1 cellular context compared by ENCODE assay signal in the genomic region with DNA sequence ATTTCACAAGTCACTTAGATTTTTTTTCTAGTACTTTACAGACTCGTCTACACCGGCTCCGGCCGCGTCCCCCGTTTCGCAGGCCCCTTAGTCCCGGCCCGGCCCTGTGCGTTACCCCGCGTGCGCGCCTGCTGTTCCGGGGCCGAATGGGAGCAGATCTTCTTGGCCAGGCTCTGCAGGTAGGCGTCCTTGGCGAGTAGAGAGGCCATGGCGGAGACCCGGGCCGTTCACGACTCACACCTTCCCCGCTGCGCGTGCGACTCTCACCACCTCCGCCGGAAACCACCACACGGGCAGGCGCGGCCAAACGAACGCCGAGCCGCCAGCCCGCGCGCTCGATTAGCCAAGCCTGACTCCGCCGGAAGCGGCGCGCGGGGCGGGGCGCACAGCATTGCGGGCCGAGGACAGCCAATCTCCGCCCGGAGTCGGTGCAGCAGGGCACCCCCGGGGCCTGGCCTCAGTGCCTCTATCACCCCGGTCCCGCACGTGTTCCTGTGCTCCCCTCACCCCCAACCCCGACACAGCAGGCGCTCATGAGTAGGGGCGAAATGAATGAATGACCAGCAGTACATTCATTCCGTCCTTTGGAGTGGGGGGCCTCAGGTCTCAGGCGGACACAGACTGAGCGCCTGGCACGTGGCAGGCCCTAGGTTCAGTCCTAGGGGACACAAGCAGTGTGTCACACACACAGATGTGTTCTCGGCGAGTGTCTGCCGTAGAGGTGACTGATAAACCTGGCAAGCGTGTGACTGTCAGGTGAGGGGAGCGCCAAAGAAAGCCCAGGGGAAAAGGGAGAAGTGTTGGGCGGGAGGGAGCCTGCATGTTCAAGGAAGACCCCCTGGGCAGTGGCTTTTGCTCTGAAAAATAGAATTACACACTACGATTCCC.
TF ChIP-seq lines count a peak whose summit lies in the region.

A gene (minus strand): TSS at position 265 of the 888 bp plus-strand sequence. CDS start 56 bp downstream, at position 209.

TF ChIP-seq in HepG2, 621 proteins besides CTCF, POLR2A, EP300 and RAD21 (continued from another document and continues in another):
- TF ChIP-seq, protein P1, sequence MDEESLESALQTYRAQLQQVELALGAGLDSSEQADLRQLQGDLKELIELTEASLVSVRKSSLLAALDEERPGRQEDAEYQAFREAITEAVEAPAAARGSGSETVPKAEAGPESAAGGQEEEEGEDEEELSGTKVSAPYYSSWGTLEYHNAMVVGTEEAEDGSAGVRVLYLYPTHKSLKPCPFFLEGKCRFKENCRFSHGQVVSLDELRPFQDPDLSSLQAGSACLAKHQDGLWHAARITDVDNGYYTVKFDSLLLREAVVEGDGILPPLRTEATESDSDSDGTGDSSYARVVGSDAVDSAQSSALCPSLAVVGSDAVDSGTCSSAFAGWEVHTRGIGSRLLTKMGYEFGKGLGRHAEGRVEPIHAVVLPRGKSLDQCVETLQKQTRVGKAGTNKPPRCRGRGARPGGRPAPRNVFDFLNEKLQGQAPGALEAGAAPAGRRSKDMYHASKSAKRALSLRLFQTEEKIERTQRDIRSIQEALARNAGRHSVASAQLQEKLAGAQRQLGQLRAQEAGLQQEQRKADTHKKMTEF (CRISPR knock-in tag; IDR thresholded peaks at IDR 0.05), result peak; percentile 93
- TF ChIP-seq, protein P2, sequence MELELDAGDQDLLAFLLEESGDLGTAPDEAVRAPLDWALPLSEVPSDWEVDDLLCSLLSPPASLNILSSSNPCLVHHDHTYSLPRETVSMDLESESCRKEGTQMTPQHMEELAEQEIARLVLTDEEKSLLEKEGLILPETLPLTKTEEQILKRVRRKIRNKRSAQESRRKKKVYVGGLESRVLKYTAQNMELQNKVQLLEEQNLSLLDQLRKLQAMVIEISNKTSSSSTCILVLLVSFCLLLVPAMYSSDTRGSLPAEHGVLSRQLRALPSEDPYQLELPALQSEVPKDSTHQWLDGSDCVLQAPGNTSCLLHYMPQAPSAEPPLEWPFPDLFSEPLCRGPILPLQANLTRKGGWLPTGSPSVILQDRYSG (CRISPR knock-in tag; IDR thresholded peaks at IDR 0.05), result peak; percentile 94
- TF ChIP-seq BHLHE40 (IDR thresholded peaks at IDR 0.05; ENCODE audit: low read length), result peak; percentile 95
- peak; percentile 100 for TF ChIP-seq POLR2AphosphoS2 (IDR thresholded peaks at IDR 0.05; ENCODE audit: low read depth, low read length)
- TF ChIP-seq ARNT (IDR thresholded peaks at IDR 0.05), result no peak
- TF ChIP-seq ZNF225 (CRISPR knock-in tag; IDR thresholded peaks at IDR 0.05), result peak; percentile 93
- peak; percentile 87; the same call in 1 of the 2 replicates for TF ChIP-seq BRCA1 (CRISPR knock-in tag; IDR thresholded peaks at IDR 0.05)
- TF ChIP-seq ZSCAN9 (CRISPR knock-in tag; IDR thresholded peaks at IDR 0.05; ENCODE audit: borderline replicate concordance), result peak; percentile 82; the same call in 1 of the 2 replicates
- TF ChIP-seq ZNF549 (CRISPR knock-in tag; IDR thresholded peaks at IDR 0.05), result no peak
- TF ChIP-seq, protein P3, sequence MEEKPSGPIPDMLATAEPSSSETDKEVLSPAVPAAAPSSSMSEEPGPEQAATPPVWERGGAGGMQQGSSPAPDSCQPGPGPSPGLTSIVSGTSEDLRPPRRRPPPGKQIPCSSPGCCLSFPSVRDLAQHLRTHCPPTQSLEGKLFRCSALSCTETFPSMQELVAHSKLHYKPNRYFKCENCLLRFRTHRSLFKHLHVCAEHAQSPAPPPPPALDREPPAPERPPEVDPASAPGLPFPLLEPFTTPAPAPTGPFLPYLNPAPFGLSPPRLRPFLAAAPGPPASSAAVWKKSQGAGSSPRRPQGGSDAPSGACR (CRISPR knock-in tag; IDR thresholded peaks at IDR 0.05), result peak; percentile 96
- no peak for TF ChIP-seq SCMH1 (CRISPR knock-in tag; IDR thresholded peaks at IDR 0.05; ENCODE audit: borderline replicate concordance)
- TF ChIP-seq, protein P4, sequence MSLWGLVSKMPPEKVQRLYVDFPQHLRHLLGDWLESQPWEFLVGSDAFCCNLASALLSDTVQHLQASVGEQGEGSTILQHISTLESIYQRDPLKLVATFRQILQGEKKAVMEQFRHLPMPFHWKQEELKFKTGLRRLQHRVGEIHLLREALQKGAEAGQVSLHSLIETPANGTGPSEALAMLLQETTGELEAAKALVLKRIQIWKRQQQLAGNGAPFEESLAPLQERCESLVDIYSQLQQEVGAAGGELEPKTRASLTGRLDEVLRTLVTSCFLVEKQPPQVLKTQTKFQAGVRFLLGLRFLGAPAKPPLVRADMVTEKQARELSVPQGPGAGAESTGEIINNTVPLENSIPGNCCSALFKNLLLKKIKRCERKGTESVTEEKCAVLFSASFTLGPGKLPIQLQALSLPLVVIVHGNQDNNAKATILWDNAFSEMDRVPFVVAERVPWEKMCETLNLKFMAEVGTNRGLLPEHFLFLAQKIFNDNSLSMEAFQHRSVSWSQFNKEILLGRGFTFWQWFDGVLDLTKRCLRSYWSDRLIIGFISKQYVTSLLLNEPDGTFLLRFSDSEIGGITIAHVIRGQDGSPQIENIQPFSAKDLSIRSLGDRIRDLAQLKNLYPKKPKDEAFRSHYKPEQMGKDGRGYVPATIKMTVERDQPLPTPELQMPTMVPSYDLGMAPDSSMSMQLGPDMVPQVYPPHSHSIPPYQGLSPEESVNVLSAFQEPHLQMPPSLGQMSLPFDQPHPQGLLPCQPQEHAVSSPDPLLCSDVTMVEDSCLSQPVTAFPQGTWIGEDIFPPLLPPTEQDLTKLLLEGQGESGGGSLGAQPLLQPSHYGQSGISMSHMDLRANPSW (CRISPR knock-in tag; IDR thresholded peaks at IDR 0.05; ENCODE audit: borderline replicate concordance), result no peak
- TF ChIP-seq SMARCE1 (IDR thresholded peaks at IDR 0.05; ENCODE audit: borderline replicate concordance), result no peak
- TF ChIP-seq, protein P5, sequence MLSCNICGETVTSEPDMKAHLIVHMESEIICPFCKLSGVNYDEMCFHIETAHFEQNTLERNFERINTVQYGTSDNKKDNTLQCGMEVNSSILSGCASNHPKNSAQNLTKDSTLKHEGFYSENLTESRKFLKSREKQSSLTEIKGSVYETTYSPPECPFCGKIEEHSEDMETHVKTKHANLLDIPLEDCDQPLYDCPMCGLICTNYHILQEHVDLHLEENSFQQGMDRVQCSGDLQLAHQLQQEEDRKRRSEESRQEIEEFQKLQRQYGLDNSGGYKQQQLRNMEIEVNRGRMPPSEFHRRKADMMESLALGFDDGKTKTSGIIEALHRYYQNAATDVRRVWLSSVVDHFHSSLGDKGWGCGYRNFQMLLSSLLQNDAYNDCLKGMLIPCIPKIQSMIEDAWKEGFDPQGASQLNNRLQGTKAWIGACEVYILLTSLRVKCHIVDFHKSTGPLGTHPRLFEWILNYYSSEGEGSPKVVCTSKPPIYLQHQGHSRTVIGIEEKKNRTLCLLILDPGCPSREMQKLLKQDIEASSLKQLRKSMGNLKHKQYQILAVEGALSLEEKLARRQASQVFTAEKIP (CRISPR knock-in tag; IDR thresholded peaks at IDR 0.05; ENCODE audit: borderline replicate concordance), result no peak
- TF ChIP-seq, protein P6, sequence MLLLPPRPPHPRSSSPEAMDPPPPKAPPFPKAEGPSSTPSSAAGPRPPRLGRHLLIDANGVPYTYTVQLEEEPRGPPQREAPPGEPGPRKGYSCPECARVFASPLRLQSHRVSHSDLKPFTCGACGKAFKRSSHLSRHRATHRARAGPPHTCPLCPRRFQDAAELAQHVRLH (CRISPR knock-in tag; IDR thresholded peaks at IDR 0.05; ENCODE audit: borderline replicate concordance, low read depth), result peak; percentile 96
- peak; percentile 100 for TF ChIP-seq GABPB1 (CRISPR knock-in tag; IDR thresholded peaks at IDR 0.05)
- no peak; the same call in 1 of the 2 replicates for TF ChIP-seq ZMYM3 (CRISPR knock-in tag; IDR thresholded peaks at IDR 0.05)
- TF ChIP-seq ZNF44 (CRISPR knock-in tag; IDR thresholded peaks at IDR 0.05), result no peak
- peak; percentile 89; the same call in 1 of the 2 replicates for TF ChIP-seq ZNF558 (CRISPR knock-in tag; IDR thresholded peaks at IDR 0.05; ENCODE audit: borderline replicate concordance)
- peak; percentile 99 for TF ChIP-seq SAP130 (CRISPR knock-in tag; IDR thresholded peaks at IDR 0.05; ENCODE audit: low read depth)
- TF ChIP-seq ZNF629 (CRISPR knock-in tag; conservative IDR thresholded peaks at IDR 0.05), result no peak
- TF ChIP-seq ZFYVE20 (CRISPR knock-in tag; IDR thresholded peaks at IDR 0.05; ENCODE audit: borderline replicate concordance, low read depth), result 0 out of 2 replicates have a peak, but pooled peaks have one; percentile 72
- TF ChIP-seq, protein P7, sequence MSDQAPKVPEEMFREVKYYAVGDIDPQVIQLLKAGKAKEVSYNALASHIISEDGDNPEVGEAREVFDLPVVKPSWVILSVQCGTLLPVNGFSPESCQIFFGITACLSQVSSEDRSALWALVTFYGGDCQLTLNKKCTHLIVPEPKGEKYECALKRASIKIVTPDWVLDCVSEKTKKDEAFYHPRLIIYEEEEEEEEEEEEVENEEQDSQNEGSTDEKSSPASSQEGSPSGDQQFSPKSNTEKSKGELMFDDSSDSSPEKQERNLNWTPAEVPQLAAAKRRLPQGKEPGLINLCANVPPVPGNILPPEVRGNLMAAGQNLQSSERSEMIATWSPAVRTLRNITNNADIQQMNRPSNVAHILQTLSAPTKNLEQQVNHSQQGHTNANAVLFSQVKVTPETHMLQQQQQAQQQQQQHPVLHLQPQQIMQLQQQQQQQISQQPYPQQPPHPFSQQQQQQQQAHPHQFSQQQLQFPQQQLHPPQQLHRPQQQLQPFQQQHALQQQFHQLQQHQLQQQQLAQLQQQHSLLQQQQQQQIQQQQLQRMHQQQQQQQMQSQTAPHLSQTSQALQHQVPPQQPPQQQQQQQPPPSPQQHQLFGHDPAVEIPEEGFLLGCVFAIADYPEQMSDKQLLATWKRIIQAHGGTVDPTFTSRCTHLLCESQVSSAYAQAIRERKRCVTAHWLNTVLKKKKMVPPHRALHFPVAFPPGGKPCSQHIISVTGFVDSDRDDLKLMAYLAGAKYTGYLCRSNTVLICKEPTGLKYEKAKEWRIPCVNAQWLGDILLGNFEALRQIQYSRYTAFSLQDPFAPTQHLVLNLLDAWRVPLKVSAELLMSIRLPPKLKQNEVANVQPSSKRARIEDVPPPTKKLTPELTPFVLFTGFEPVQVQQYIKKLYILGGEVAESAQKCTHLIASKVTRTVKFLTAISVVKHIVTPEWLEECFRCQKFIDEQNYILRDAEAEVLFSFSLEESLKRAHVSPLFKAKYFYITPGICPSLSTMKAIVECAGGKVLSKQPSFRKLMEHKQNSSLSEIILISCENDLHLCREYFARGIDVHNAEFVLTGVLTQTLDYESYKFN (CRISPR knock-in tag; conservative IDR thresholded peaks at IDR 0.05), result peak; percentile 69
- TF ChIP-seq KDM2A (CRISPR knock-in tag; IDR thresholded peaks at IDR 0.05; ENCODE audit: borderline replicate concordance, low read depth), result peak; percentile 100
- TF ChIP-seq, protein P8, sequence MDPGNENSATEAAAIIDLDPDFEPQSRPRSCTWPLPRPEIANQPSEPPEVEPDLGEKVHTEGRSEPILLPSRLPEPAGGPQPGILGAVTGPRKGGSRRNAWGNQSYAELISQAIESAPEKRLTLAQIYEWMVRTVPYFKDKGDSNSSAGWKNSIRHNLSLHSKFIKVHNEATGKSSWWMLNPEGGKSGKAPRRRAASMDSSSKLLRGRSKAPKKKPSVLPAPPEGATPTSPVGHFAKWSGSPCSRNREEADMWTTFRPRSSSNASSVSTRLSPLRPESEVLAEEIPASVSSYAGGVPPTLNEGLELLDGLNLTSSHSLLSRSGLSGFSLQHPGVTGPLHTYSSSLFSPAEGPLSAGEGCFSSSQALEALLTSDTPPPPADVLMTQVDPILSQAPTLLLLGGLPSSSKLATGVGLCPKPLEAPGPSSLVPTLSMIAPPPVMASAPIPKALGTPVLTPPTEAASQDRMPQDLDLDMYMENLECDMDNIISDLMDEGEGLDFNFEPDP (CRISPR knock-in tag; conservative IDR thresholded peaks at IDR 0.05), result no peak
- peak; percentile 73; the same call in 1 of the 2 replicates for TF ChIP-seq CAMTA2 (CRISPR knock-in tag; IDR thresholded peaks at IDR 0.05; ENCODE audit: borderline replicate concordance)
- TF ChIP-seq NCOA5 (CRISPR knock-in tag; IDR thresholded peaks at IDR 0.05), result no peak
- TF ChIP-seq ZNF672 (CRISPR knock-in tag; IDR thresholded peaks at IDR 0.05), result peak; percentile 55; the same call in 1 of the 2 replicates
- TF ChIP-seq ZFP41 (CRISPR knock-in tag; IDR thresholded peaks at IDR 0.05; ENCODE audit: borderline replicate concordance), result peak; percentile 52; the same call in 1 of the 2 replicates
- TF ChIP-seq SAFB2 (CRISPR knock-in tag; IDR thresholded peaks at IDR 0.05; ENCODE audit: borderline replicate concordance, low read depth), result peak; percentile 88; the same call in 1 of the 2 replicates
- peak; percentile 95 for TF ChIP-seq WIZ (CRISPR knock-in tag; IDR thresholded peaks at IDR 0.05)
- no peak for TF ChIP-seq ZNF775 (CRISPR knock-in tag; IDR thresholded peaks at IDR 0.05; ENCODE audit: borderline replicate concordance)
- no peak for TF ChIP-seq SMC3 (IDR thresholded peaks at IDR 0.05; ENCODE audit: low read length)
- TF ChIP-seq ERF (CRISPR knock-in tag; IDR thresholded peaks at IDR 0.05), result peak; percentile 96
- TF ChIP-seq, protein P9, sequence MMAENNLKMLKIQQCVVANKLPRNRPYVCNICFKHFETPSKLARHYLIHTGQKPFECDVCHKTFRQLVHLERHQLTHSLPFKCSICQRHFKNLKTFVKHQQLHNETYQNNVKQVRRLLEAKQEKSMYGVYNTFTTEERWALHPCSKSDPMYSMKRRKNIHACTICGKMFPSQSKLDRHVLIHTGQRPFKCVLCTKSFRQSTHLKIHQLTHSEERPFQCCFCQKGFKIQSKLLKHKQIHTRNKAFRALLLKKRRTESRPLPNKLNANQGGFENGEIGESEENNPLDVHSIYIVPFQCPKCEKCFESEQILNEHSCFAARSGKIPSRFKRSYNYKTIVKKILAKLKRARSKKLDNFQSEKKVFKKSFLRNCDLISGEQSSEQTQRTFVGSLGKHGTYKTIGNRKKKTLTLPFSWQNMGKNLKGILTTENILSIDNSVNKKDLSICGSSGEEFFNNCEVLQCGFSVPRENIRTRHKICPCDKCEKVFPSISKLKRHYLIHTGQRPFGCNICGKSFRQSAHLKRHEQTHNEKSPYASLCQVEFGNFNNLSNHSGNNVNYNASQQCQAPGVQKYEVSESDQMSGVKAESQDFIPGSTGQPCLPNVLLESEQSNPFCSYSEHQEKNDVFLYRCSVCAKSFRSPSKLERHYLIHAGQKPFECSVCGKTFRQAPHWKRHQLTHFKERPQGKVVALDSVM (CRISPR knock-in tag; IDR thresholded peaks at IDR 0.05), result peak; percentile 51; the same call in 1 of the 2 replicates
- TF ChIP-seq, protein P10, sequence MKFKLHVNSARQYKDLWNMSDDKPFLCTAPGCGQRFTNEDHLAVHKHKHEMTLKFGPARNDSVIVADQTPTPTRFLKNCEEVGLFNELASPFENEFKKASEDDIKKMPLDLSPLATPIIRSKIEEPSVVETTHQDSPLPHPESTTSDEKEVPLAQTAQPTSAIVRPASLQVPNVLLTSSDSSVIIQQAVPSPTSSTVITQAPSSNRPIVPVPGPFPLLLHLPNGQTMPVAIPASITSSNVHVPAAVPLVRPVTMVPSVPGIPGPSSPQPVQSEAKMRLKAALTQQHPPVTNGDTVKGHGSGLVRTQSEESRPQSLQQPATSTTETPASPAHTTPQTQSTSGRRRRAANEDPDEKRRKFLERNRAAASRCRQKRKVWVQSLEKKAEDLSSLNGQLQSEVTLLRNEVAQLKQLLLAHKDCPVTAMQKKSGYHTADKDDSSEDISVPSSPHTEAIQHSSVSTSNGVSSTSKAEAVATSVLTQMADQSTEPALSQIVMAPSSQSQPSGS (CRISPR knock-in tag; IDR thresholded peaks at IDR 0.05), result peak; percentile 70; the same call in 1 of the 2 replicates
- peak; percentile 94 for TF ChIP-seq FOXK1 (CRISPR knock-in tag; IDR thresholded peaks at IDR 0.05; ENCODE audit: borderline replicate concordance, low read depth)
- no peak for TF ChIP-seq NFE2L2 (IDR thresholded peaks at IDR 0.05; ENCODE audit: low read length)
